Comparison of ENCODE assay signal across 19 cellular contexts in the genomic region with DNA sequence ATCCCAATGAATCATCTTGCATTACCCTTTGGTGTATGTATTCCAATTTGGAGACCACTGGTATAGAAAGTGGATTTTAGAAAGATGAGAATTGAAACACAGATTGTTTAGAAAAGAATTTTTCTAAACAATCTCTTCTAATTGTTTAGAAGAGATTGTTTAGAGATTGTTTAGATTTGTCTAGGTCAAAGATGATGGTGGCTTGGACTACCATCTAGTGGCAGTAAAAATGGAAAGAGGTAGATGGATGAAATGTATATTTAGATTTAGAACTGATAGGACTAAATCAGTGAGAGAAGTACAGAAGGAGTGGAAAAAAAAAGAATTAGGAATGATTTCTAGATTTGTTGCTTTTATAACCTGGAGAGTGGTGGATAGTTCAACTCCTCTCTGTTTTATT.
DNase-seq lines count a peak whose midpoint lies in the region; ATAC-seq, FAIRE-seq and TF ChIP-seq lines count a peak whose summit lies in the region.
"Had no signal": no experiment of that assay in that cellular context is flagged by ENCODE, and none has a peak within 500 bp of the region (broad histone marks: within the 10 kb centered on the region; RNA-seq: fewer than 3 reads in every experiment).

No MANE protein-coding gene starts in this region.

- H4K20me1 ChIP-seq in PC-3 (ENCODE audit: low read length) (no peaks in the 10 kb centered on the region), HepG2 (ENCODE audit: insufficient read depth, low read length) (no peaks in the 10 kb centered on the region)

- TF ChIP-seq POLR2A in HepG2 (IDR thresholded peaks at IDR 0.05; ENCODE audit: insufficient read depth in 1 of 2, low read depth in 2 of 2, low read length in 2 of 2) = no peak

- no peaks in the 10 kb centered on the region for H3F3A ChIP-seq in PC-3 (ENCODE audit: low read length, unreplicated experiment)

- no peaks in the 10 kb centered on the region for H3K27me3 ChIP-seq in CD4-positive, alpha-beta memory T cell (ENCODE audit: insufficient read depth, low read length)
- no peaks in the 10 kb centered on the region for H3K27me3 ChIP-seq in PC-3 (ENCODE audit: low read length)
- no peaks in the 10 kb centered on the region for H3K27me3 ChIP-seq in HepG2 (ENCODE audit: control insufficient read depth in 1 of 2, insufficient read depth in 2 of 2, low read length in 2 of 2)
- H3K27me3 ChIP-seq: esophagus squamous epithelium, MG63, vagina had no signal

- POLR2A ChIA-PET in CD4-positive, alpha-beta memory T cell (lab: Charles Lee; ENCODE audit: partially characterized antibody) = interaction anchor here (1.1 kb wide), 1 partner anchor 361 kb away, joined by 4 read pairs; no protein-coding TSS in a partner anchor
- POLR2A ChIA-PET in PC-3 (lab: Charles Lee; ENCODE audit: unreplicated experiment) (no interaction called here), HepG2 (lab: Yijun Ruan, JAX) (no interaction called here)

- H3K36me3 Mint-ChIP-seq in CD4-positive, alpha-beta memory T cell = no peaks in the 10 kb centered on the region

- H3K9ac ChIP-seq in PC-3 (ENCODE audit: low read length) (no peak overlapping the region), HepG2 (ENCODE audit: insufficient read depth, low read depth, low read length) (no peak overlapping the region)

- DNase-seq in CD4-positive, alpha-beta memory T cell = peak; percentile 12 to 36 (median 24)
- DNase-seq in GM12865 (ENCODE audit: low read depth) = peak; percentile 18
- DNase-seq in PC-3 = peak; percentile 6
- DNase-seq in HepG2 (ENCODE audit: low spot score) = no peak
- DNase-seq in SIG-M5 (lab: John Stamatoyannopoulos, UW) = no peak
- no peak for DNase-seq in NCI-H1092 treated with DMSO at 0.1 percent for 48 hours (lab: John Stamatoyannopoulos, UW)
- DNase-seq: activated CD4-positive, alpha-beta T cell treated with anti-CD3 and anti-CD28 coated beads for 48 hours; anterior cingulate cortex; esophagus squamous epithelium; MG63; NCI-H510A treated with DMSO at 0.1 percent for 48 hours; nephron progenitor cell; right cardiac atrium; Right ventricle myocardium superior; stimulated activated naive B cell treated with anti-CD40 and anti-IgM and Interleukin-4, amounts not matched to agents 10 μg/mL and 1 μg/mL and 100 μg/mL, for 72 hours; T-helper 9 cell had no signal

- H3K4me1 Mint-ChIP-seq in CD4-positive, alpha-beta memory T cell = peaks cover 13 to 36% (median 21%) of the 10 kb centered on the region in 4 donors
- H3K4me1 Mint-ChIP-seq: nephron progenitor cell had no signal

- BruUV-seq in PC-3 (replicated peaks; lab: Mats Ljungman, UMichigan) (no TSS peak), HepG2 (replicated peaks; lab: Mats Ljungman, UMichigan) (no TSS peak)

- no peak overlapping the region for H3K4me2 ChIP-seq in PC-3 (ENCODE audit: low read length)
- H3K4me2 ChIP-seq in HepG2 (ENCODE audit: low read depth, low read length) = no peak overlapping the region

- H3K79me2 ChIP-seq in PC-3 (ENCODE audit: low read length) = no peaks in the 10 kb centered on the region
- no peaks in the 10 kb centered on the region for H3K79me2 ChIP-seq in HepG2 (ENCODE audit: insufficient read depth, low read length)

- TF ChIP-seq CTCF in GM12865 (IDR thresholded peaks at IDR 0.05; ENCODE audit: insufficient read depth, low read depth, low read length, missing control alignments) (peak; percentile 11), PC-3 (conservative IDR thresholded peaks at IDR 0.05; ENCODE audit: low read depth, low read length) (peak; percentile 49; the same call in 1 of the 2 replicates), HepG2 (CRISPR knock-in tag; IDR thresholded peaks at IDR 0.05) (peak; percentile 14; the same call in 1 of the 2 replicates)

- no peaks in the 10 kb centered on the region for H3K9me3 ChIP-seq in CD4-positive, alpha-beta memory T cell (ENCODE audit: control insufficient read depth in 1 of 2, low read length in 2 of 2)
- H3K9me3 ChIP-seq in PC-3 (ENCODE audit: low read length) (no peaks in the 10 kb centered on the region), HepG2 (ENCODE audit: low read length) (no peaks in the 10 kb centered on the region)
- H3K9me3 ChIP-seq: esophagus squamous epithelium, MG63, vagina had no signal

- FAIRE-seq in HepG2 (lab: Jason Lieb, UNC) = no peak

- no peak overlapping the region for H3K4me3 Mint-ChIP-seq in CD4-positive, alpha-beta memory T cell
- H3K4me3 Mint-ChIP-seq: nephron progenitor cell; stimulated activated naive B cell treated with anti-CD40 and anti-IgM and Interleukin-4, amounts not matched to agents 10 μg/mL and 1 μg/mL and 100 μg/mL, for 72 hours had no signal

- peaks cover 0 to 4% (median 0%) of the 10 kb centered on the region in 8 donors for H3K9me3 Mint-ChIP-seq in CD4-positive, alpha-beta memory T cell

- H3K27ac Mint-ChIP-seq in CD4-positive, alpha-beta memory T cell = peak overlapping the region in 1 of 7 donors; percentile 14
- H3K27ac Mint-ChIP-seq: nephron progenitor cell; stimulated activated naive B cell treated with anti-CD40 and anti-IgM and Interleukin-4, amounts not matched to agents 10 μg/mL and 1 μg/mL and 100 μg/mL, for 72 hours had no signal

- H3K4me3 ChIP-seq in CD4-positive, alpha-beta memory T cell (ENCODE audit: low read length in 2 of 2) = no peak overlapping the region
- H3K4me3 ChIP-seq in GM12865 (ENCODE audit: low read depth, low read length) (no peak overlapping the region), PC-3 (ENCODE audit: low read length) (no peak overlapping the region), HepG2 (replicated peaks in 1 of 3; ENCODE audit: insufficient read depth in 1 of 3, low read depth in 2 of 3, low read length in 3 of 3) (no peak overlapping the region)
- H3K4me3 ChIP-seq: coronary artery, esophagus squamous epithelium, MG63, vagina had no signal

- CTCF ChIA-PET in CD4-positive, alpha-beta memory T cell (lab: Charles Lee; ENCODE audit: partially characterized antibody) = interaction anchor here (0.9 kb wide), 2 partner anchors 361 to 513 kb away, joined by 4 read pairs; no protein-coding TSS in a partner anchor
- CTCF ChIA-PET in PC-3 (lab: Charles Lee) (no interaction called here), HepG2 (lab: Yijun Ruan, JAX; ENCODE audit: low intra/inter-chr PET ratio, low total read pairs) (no interaction called here)

- H3K27ac ChIP-seq in CD4-positive, alpha-beta memory T cell (ENCODE audit: low read depth, low read length) = no peak overlapping the region
- H3K27ac ChIP-seq in PC-3 (ENCODE audit: low read length) (no peak overlapping the region), HepG2 (ENCODE audit: extremely low read length, insufficient read depth, low read length) (no peak overlapping the region)
- H3K27ac ChIP-seq: coronary artery, esophagus squamous epithelium, vagina had no signal

- no peaks in the 10 kb centered on the region for H3K27me3 Mint-ChIP-seq in CD4-positive, alpha-beta memory T cell

- ATAC-seq in PC-3 (no peak; the same call in 1 of the 2 replicates), HepG2 (no peak), GM19351 (IDR thresholded peaks at IDR 0.05; ENCODE audit: unreplicated experiment) (no peak)
- ATAC-seq: right cardiac atrium; stimulated activated naive B cell treated with anti-CD40 and anti-IgM and Interleukin-4, amounts not matched to agents 10 μg/mL and 1 μg/mL and 100 μg/mL, for 72 hours had no signal

- no peak for TF ChIP-seq EP300 in HepG2 (IDR thresholded peaks at IDR 0.05; ENCODE audit: low read depth in 2 of 2, low read length in 2 of 2)
- TF ChIP-seq EP300 in HepG2 (CRISPR knock-in tag; IDR thresholded peaks at IDR 0.05; ENCODE audit: borderline replicate concordance) = no peak

- no peak for TF ChIP-seq RAD21 in HepG2 (CRISPR knock-in tag; IDR thresholded peaks at IDR 0.05)

- intact Hi-C loops in CD4-positive, alpha-beta memory T cell (cut with micrococcal nuclease) = loop anchor here (1.0 to 5.0 kb wide), 6 partner anchors 30 to 515 kb away; no protein-coding TSS in a partner anchor
- intact Hi-C loops in PC-3 (cut with micrococcal nuclease) = loop anchor here (5.0 to 10.0 kb wide), 4 partner anchors 127 to 614 kb away; no protein-coding TSS in a partner anchor
- intact Hi-C loops in HepG2 (cut with micrococcal nuclease; ENCODE audit: unreplicated experiment) = loop anchor here (5.0 to 10.0 kb wide), 2 partner anchors 512 to 786 kb away; no protein-coding TSS in a partner anchor

- peaks cover 28% of the 10 kb centered on the region for H3K4me1 ChIP-seq in CD4-positive, alpha-beta memory T cell (ENCODE audit: insufficient read depth, low read length)
- H3K4me1 ChIP-seq in PC-3 (ENCODE audit: insufficient read depth, low read length) (no peaks in the 10 kb centered on the region), HepG2 (ENCODE audit: insufficient read depth, low read length) (no peaks in the 10 kb centered on the region)
- H3K4me1 ChIP-seq: esophagus squamous epithelium, vagina had no signal

- H3K36me3 ChIP-seq in CD4-positive, alpha-beta memory T cell (ENCODE audit: insufficient read depth, low read length) = no peaks in the 10 kb centered on the region
- H3K36me3 ChIP-seq in PC-3 (ENCODE audit: low read depth, low read length) (no peaks in the 10 kb centered on the region), HepG2 (replicated peaks in 1 of 2; ENCODE audit: control insufficient read depth in 1 of 2, insufficient read depth in 2 of 2, low read length in 2 of 2) (no peaks in the 10 kb centered on the region)
- H3K36me3 ChIP-seq: esophagus squamous epithelium, vagina had no signal

- no peak overlapping the region for H2AFZ ChIP-seq in PC-3 (ENCODE audit: low read length)
- no peak overlapping the region for H2AFZ ChIP-seq in HepG2 (ENCODE audit: low read length)

- in situ Hi-C loops in HepG2 (cut with HindIII; ENCODE audit: extremely low pct_ligation_motif_present, low pct_unique_long_range_greater_than_20kb) = no loop called here

- H3K9me2 ChIP-seq in PC-3 (replicated peaks; ENCODE audit: low read length) = no peaks in the 10 kb centered on the region

TF ChIP-seq in HepG2, 621 proteins besides CTCF, POLR2A, EP300 and RAD21 (continues in another document):
- TF ChIP-seq ZNF766 (CRISPR knock-in tag; IDR thresholded peaks at IDR 0.05; ENCODE audit: borderline replicate concordance) = no peak
- TF ChIP-seq, protein P1, sequence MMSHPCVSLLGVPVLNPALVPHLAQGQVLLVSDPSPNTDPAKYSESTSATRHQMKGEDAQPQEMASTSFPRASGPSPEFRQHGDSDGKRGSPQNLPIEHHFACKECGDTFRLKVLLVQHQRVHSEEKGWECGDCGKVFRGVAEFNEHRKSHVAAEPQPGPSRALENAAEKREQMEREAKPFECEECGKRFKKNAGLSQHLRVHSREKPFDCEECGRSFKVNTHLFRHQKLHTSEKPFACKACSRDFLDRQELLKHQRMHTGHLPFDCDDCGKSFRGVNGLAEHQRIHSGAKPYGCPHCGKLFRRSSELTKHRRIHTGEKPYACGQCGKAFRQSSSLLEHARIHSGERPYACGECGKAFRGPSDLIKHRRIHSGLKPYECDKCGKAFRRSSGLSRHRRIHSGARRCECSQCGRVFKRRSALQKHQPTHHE (CRISPR knock-in tag; IDR thresholded peaks at IDR 0.05; ENCODE audit: borderline replicate concordance) = no peak

Comparison
In these comparisons a context has a peak if more than half of its experiments do, and no peak if none do; other contexts are left out.
1. DNase-seq: peak in CD4-positive, alpha-beta memory T cell (5 of 5), GM12865 (single experiment) and PC-3 (single experiment); none in HepG2 (single experiment), SIG-M5 (single experiment) and NCI-H1092 treated with DMSO at 0.1 percent for 48 hours (single experiment).
2. Peak in every context shown above with its lines, with median percentiles within 50 percentile points of each other: CTCF ChIP-seq.